In genomic region chr16:75550211-75550662, GRCh38 we compare ENCODE assay signal across 1 cellular context.
TF ChIP-seq lines count a peak whose summit lies in the region.

No MANE protein-coding gene starts in this region.

TF ChIP-seq in HepG2, 621 proteins besides CTCF, POLR2A, EP300 and RAD21 (continued from another document):
- TF ChIP-seq THAP9 (CRISPR knock-in tag; IDR thresholded peaks at IDR 0.05; ENCODE audit: borderline replicate concordance), result no peak
- TF ChIP-seq ZNF597 (CRISPR knock-in tag; IDR thresholded peaks at IDR 0.05), result no peak
- TF ChIP-seq GZF1 (CRISPR knock-in tag; IDR thresholded peaks at IDR 0.05), result no peak
- TF ChIP-seq ZFAT (CRISPR knock-in tag; conservative IDR thresholded peaks at IDR 0.05), result no peak
- peak; percentile 57; the same call in 1 of the 2 replicates for TF ChIP-seq ELF3 (CRISPR knock-in tag; IDR thresholded peaks at IDR 0.05)
- no peak for TF ChIP-seq NFIC (IDR thresholded peaks at IDR 0.05; ENCODE audit: low read length)
- TF ChIP-seq E2F2 (CRISPR knock-in tag; IDR thresholded peaks at IDR 0.05; ENCODE audit: borderline replicate concordance), result no peak
- no peak for TF ChIP-seq IRF1 (CRISPR knock-in tag; IDR thresholded peaks at IDR 0.05; ENCODE audit: low read depth)
- TF ChIP-seq ZNF878 (CRISPR knock-in tag; IDR thresholded peaks at IDR 0.05), result no peak
- no peak for TF ChIP-seq ZNF496 (CRISPR knock-in tag; IDR thresholded peaks at IDR 0.05; ENCODE audit: insufficient replicate concordance)
- 0 out of 2 replicates have a peak, but pooled peaks have one; percentile 13 for TF ChIP-seq ELF1 (CRISPR knock-in tag; IDR thresholded peaks at IDR 0.05)
- no peak for TF ChIP-seq POLR2AphosphoS5 (IDR thresholded peaks at IDR 0.05; ENCODE audit: low read depth, low read length)
- no peak for TF ChIP-seq CAMTA2 (CRISPR knock-in tag; IDR thresholded peaks at IDR 0.05; ENCODE audit: borderline replicate concordance)
- no peak for TF ChIP-seq AFF4 (CRISPR knock-in tag; IDR thresholded peaks at IDR 0.05)
- no peak for TF ChIP-seq ZNF160 (CRISPR knock-in tag; IDR thresholded peaks at IDR 0.05)
- no peak for TF ChIP-seq ZBTB40 (IDR thresholded peaks at IDR 0.05)
- no peak for TF ChIP-seq ZBTB40 (CRISPR knock-in tag; IDR thresholded peaks at IDR 0.05)
- no peak for TF ChIP-seq THRA (CRISPR knock-in tag; IDR thresholded peaks at IDR 0.05; ENCODE audit: borderline replicate concordance)
- TF ChIP-seq ZNF292 (CRISPR knock-in tag; IDR thresholded peaks at IDR 0.05; ENCODE audit: borderline replicate concordance, low read depth), result no peak
- TF ChIP-seq ZNF274 (CRISPR knock-in tag; IDR thresholded peaks at IDR 0.05), result no peak
TF ChIP-seq in HepG2: peak in this region for 8.
